In the genomic region with DNA sequence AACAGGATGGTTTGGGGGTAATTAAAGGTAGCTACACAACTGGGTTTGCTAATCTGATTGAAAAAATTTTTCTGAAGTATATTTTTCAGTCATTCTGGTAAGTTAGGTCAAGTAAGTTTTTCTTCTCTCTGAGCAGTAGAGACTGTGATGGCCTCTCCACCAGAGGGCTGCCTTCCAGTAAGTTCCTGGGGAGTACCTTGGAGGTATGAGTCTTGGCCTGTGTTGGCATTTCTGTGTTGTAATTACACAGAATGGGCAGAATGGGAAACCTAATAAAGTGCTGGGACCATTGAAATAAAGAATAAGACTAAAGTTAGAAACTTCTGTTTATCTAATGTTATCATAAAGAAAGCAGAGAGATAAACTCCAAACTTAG, we compare ENCODE assay signal across 9 cellular contexts.
DNase-seq lines count a peak whose midpoint lies in the region; ATAC-seq and TF ChIP-seq lines count a peak whose summit lies in the region.
"Had no signal": no experiment of that assay in that cellular context is flagged by ENCODE, and none has a peak within 500 bp of the region (broad histone marks: within the 10 kb centered on the region; RNA-seq: fewer than 3 reads in every experiment).

No MANE protein-coding gene starts in this region.

- H3K36me3 ChIP-seq in heart left ventricle: no peaks in the 10 kb centered on the region
- no peaks in the 10 kb centered on the region for H3K36me3 ChIP-seq in urinary bladder (ENCODE audit: insufficient read depth)

- DNase-seq in heart left ventricle (no peak), Right ventricle myocardium inferior (ENCODE audit: missing footprints) (no peak), WTC11 (ENCODE audit: low spot score) (peak; percentile 11), iPS-NIHi7 (ENCODE audit: extremely low spot score) (peak; percentile 37), NCI-H2171 treated with DMSO at 0.1 percent for 48 hours (lab: John Stamatoyannopoulos, UW) (no peak)
- no peak for DNase-seq in activated CD4-positive, alpha-beta T cell treated with anti-CD3 and anti-CD28 coated beads for 48 hours
- DNase-seq: NCI-H2227 treated with DMSO at 0.1 percent for 48 hours had no signal

- TF ChIP-seq POLR2A in heart left ventricle (IDR thresholded peaks at IDR 0.05): no peak

- H3K9me3 ChIP-seq in heart left ventricle: no peaks in the 10 kb centered on the region

- CTCF ChIA-PET in WTC11 (lab: Charles Lee): interaction anchor here (0.7 to 1.2 kb wide), 2 partner anchors 9 to 585 kb away, joined by 3 to 4 read pairs; no protein-coding TSS in a partner anchor

- no peaks in the 10 kb centered on the region for H3K36me3 Mint-ChIP-seq in WTC11

- no peaks in the 10 kb centered on the region for H3K9me3 Mint-ChIP-seq in WTC11

- H3K4me3 ChIP-seq in heart left ventricle (no peak overlapping the region), urinary bladder (ENCODE audit: low read depth, low read length) (no peak overlapping the region)

- H3K4me1 ChIP-seq in heart left ventricle (peaks cover 0 to 16% (median 0%) of the 10 kb centered on the region in 12 donors), urinary bladder (ENCODE audit: insufficient read depth) (no peaks in the 10 kb centered on the region)

- H3K27ac Mint-ChIP-seq in WTC11: no peak overlapping the region

- intact Hi-C loops in heart left ventricle (cut with DNase I) (loop anchor here in 2 of 10 donors (2.0 to 10.0 kb wide), 2 partner anchors 108 to 584 kb away; a partner anchor contains a TSS), Right ventricle myocardium inferior (cut with DNase I) (no loop called here)

- TF ChIP-seq CTCF in heart left ventricle (IDR thresholded peaks at IDR 0.05) (peak in 10 of 12 donors; percentile 10 to 57 (median 35)), WTC11 (IDR thresholded peaks at IDR 0.05) (no peak)

- H3K4me3 Mint-ChIP-seq in WTC11: no peak overlapping the region

- H3K4me1 Mint-ChIP-seq in WTC11: peaks cover 19% of the 10 kb centered on the region

- peak overlapping the region in 4 of 12 donors; percentile 21 to 54 (median 44) for H3K27ac ChIP-seq in heart left ventricle
- H3K27ac ChIP-seq in urinary bladder (ENCODE audit: low read depth): peak overlapping the region; percentile 48

- peak in 3 of 4 donors; percentile 44 to 66 (median 49) for ATAC-seq in heart left ventricle
- no peak for ATAC-seq in Right ventricle myocardium inferior
- peak; percentile 88 for ATAC-seq in WTC11
- no peak for ATAC-seq in GM21528 (IDR thresholded peaks at IDR 0.05; ENCODE audit: low FRiP score, unreplicated experiment)

- H3K27me3 ChIP-seq in heart left ventricle: no peaks in the 10 kb centered on the region

- POLR2A ChIA-PET in WTC11 (lab: Charles Lee): no interaction called here

- H3K27me3 Mint-ChIP-seq in WTC11 (ENCODE audit: low read depth): no peaks in the 10 kb centered on the region

TF ChIP-seq in WTC11, 78 proteins besides CTCF, POLR2A, EP300 and RAD21:
- TF ChIP-seq FOXK1 (CRISPR knock-in tag; IDR thresholded peaks at IDR 0.05): no peak
- TF ChIP-seq, protein P1, sequence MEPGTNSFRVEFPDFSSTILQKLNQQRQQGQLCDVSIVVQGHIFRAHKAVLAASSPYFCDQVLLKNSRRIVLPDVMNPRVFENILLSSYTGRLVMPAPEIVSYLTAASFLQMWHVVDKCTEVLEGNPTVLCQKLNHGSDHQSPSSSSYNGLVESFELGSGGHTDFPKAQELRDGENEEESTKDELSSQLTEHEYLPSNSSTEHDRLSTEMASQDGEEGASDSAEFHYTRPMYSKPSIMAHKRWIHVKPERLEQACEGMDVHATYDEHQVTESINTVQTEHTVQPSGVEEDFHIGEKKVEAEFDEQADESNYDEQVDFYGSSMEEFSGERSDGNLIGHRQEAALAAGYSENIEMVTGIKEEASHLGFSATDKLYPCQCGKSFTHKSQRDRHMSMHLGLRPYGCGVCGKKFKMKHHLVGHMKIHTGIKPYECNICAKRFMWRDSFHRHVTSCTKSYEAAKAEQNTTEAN (CRISPR knock-in tag; IDR thresholded peaks at IDR 0.05): no peak
- TF ChIP-seq CREB1 (CRISPR knock-in tag; IDR thresholded peaks at IDR 0.05): no peak
- TF ChIP-seq TCF7 (CRISPR knock-in tag; IDR thresholded peaks at IDR 0.05; ENCODE audit: low read depth): no peak
- TF ChIP-seq, protein P2, sequence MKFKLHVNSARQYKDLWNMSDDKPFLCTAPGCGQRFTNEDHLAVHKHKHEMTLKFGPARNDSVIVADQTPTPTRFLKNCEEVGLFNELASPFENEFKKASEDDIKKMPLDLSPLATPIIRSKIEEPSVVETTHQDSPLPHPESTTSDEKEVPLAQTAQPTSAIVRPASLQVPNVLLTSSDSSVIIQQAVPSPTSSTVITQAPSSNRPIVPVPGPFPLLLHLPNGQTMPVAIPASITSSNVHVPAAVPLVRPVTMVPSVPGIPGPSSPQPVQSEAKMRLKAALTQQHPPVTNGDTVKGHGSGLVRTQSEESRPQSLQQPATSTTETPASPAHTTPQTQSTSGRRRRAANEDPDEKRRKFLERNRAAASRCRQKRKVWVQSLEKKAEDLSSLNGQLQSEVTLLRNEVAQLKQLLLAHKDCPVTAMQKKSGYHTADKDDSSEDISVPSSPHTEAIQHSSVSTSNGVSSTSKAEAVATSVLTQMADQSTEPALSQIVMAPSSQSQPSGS (CRISPR knock-in tag; IDR thresholded peaks at IDR 0.05; ENCODE audit: borderline replicate concordance, low read depth): no peak
- no peak for TF ChIP-seq GTF2I (CRISPR knock-in tag; conservative IDR thresholded peaks at IDR 0.05)
- TF ChIP-seq ZNF396 (CRISPR knock-in tag; IDR thresholded peaks at IDR 0.05; ENCODE audit: borderline replicate concordance): no peak
- no peak for TF ChIP-seq NFYB (CRISPR knock-in tag; conservative IDR thresholded peaks at IDR 0.05; ENCODE audit: low read depth)
- no peak for TF ChIP-seq RORB (CRISPR knock-in tag; IDR thresholded peaks at IDR 0.05)
- no peak for TF ChIP-seq JAZF1 (CRISPR knock-in tag; IDR thresholded peaks at IDR 0.05)
- no peak for TF ChIP-seq ZBTB21 (CRISPR knock-in tag; IDR thresholded peaks at IDR 0.05; ENCODE audit: borderline replicate concordance)

Comparison
In these comparisons a context has a peak if more than half of its experiments do, and no peak if none do; other contexts are left out.
1. ATAC-seq: peak in heart left ventricle (3 of 4) and WTC11 (single experiment); none in Right ventricle myocardium inferior (single experiment) and GM21528 (single experiment).
2. DNase-seq: peak in WTC11 (single experiment) and iPS-NIHi7 (single experiment); none in heart left ventricle (0 of 5), Right ventricle myocardium inferior (single experiment), NCI-H2171 treated with DMSO at 0.1 percent for 48 hours (single experiment) and activated CD4-positive, alpha-beta T cell treated with anti-CD3 and anti-CD28 coated beads for 48 hours (single experiment).